ENCODE assay signal across 11 cellular contexts in the genomic region with DNA sequence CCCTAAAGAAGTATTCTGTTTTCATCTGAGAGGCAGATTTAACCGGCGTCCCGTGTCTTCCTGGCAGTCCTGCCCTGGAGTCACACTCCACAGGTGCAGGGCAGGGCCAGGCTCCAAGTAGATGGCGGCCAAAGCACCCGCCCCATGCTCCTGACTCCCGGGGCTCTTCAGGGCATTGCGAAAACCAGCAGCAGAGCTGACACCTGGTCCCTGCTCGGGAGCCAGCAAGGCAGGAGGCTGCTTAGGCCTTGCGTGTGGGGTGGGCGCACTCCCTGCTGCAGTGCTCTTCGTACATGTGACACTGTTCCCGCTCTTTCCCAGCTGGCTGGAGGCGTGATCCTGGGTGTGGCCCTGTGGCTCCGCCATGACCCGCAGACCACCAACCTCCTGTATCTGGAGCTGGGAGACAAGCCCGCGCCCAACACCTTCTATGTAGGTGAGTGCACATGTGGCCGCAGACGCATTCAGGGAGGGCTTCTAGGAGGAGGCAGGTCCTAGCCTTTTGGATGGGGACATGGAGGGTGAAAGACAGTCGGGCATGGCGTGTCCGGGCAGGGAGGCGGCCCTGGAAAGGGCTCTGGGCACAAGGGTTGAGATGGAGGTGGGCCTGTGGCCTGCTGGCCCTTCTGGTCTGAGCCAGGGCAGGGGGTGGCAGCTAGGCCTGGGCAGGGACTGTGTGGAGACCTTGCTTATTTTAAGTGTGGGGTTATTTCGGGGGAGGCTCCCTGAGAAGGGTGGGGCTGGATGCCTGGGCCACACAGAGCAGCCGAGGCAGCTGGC. TPM values are rescaled to one million over a fixed set of nuclear protein-coding genes. Genes with fewer than 3 reads are reported as not detected.
A peak's percentile ranks its signal among the peaks of the same experiment; 100 is the strongest.
DNase-seq lines count a peak whose midpoint lies in the region; ATAC-seq and TF ChIP-seq lines count a peak whose summit lies in the region.
"Had no signal": no experiment of that assay in that cellular context is flagged by ENCODE, and none has a peak within 500 bp of the region (broad histone marks: within the 10 kb centered on the region; RNA-seq: fewer than 3 reads in every experiment).

No MANE protein-coding gene starts in this region.

- intact Hi-C loops in Caco-2 (cut with micrococcal nuclease; ENCODE audit: unreplicated experiment) (no loop called here), psoas muscle (cut with DNase I) (no loop called here)

- H3K36me3 ChIP-seq in Caco-2 (ENCODE audit: control insufficient read depth, insufficient read depth, low read length) (no peaks in the 10 kb centered on the region; the same call in 1 of the 2 replicates), RWPE2 (ENCODE audit: low read depth) (peaks cover 38% of the 10 kb centered on the region), psoas muscle (ENCODE audit: insufficient read depth in 1 of 2, low read depth in 1 of 2) (peaks cover 0 to 34% of the 10 kb centered on the region in 2 donors), brain microvascular endothelial cell (replicated peaks) (peaks cover 31% of the 10 kb centered on the region)

- H3K27me3 ChIP-seq in Caco-2 (replicated peaks; ENCODE audit: control insufficient read depth, insufficient read depth, low read length) (no peaks in the 10 kb centered on the region), RWPE2 (ENCODE audit: insufficient read depth, poor library complexity, severe bottlenecking) (no peaks in the 10 kb centered on the region), foreskin keratinocyte (no peaks in the 10 kb centered on the region), psoas muscle (ENCODE audit: insufficient read depth in 3 of 3, low read length in 2 of 3) (no peaks in the 10 kb centered on the region), brain microvascular endothelial cell (replicated peaks) (no peaks in the 10 kb centered on the region)

- no peak overlapping the region for H3K4me3 ChIP-seq in Caco-2 (ENCODE audit: low read depth, low read length)
- no peak overlapping the region for H3K4me3 ChIP-seq in RWPE2 (ENCODE audit: severe bottlenecking)
- H3K4me3 ChIP-seq in psoas muscle: no peak overlapping the region
- H3K4me3 ChIP-seq in brain microvascular endothelial cell (ENCODE audit: low read depth, low read length): no peak overlapping the region

- H3K9me3 ChIP-seq in Caco-2 (no peaks in the 10 kb centered on the region), RWPE2 (ENCODE audit: severe bottlenecking) (no peaks in the 10 kb centered on the region), psoas muscle (no peaks in the 10 kb centered on the region)

- ATAC-seq in RWPE2 (ENCODE audit: low read depth) (no peak; the same call in 2 of the 3 replicates), foreskin keratinocyte (peak; percentile 6), psoas muscle (peak; percentile 69 to 86 (median 78)), HG03354 (IDR thresholded peaks at IDR 0.05; ENCODE audit: poor library complexity, severe bottlenecking, unreplicated experiment) (no peak), HG02970 (IDR thresholded peaks at IDR 0.05; ENCODE audit: low FRiP score, unreplicated experiment) (no peak)

- BruUV-seq in Caco-2 (replicated peaks; lab: Mats Ljungman, UMichigan): no TSS peak

- no peak for TF ChIP-seq CTCF in Caco-2 (IDR thresholded peaks at IDR 0.05; ENCODE audit: insufficient read depth in 1 of 2, low read depth in 1 of 2, low read length in 1 of 2, severe bottlenecking in 1 of 2, unreplicated experiment in 1 of 2)
- no peak for TF ChIP-seq CTCF in RWPE2 (IDR thresholded peaks at IDR 0.05; ENCODE audit: poor library complexity, severe bottlenecking)
- TF ChIP-seq CTCF in foreskin keratinocyte (conservative IDR thresholded peaks at IDR 0.05): no peak
- no peak for TF ChIP-seq CTCF in psoas muscle (IDR thresholded peaks at IDR 0.05)
- TF ChIP-seq CTCF in brain microvascular endothelial cell (IDR thresholded peaks at IDR 0.05; ENCODE audit: low read depth, low read length, missing control alignments): no peak

- H3K36me3 Mint-ChIP-seq in Caco-2 (ENCODE audit: insufficient read depth, unreplicated experiment): peaks cover 42% of the 10 kb centered on the region

- no peaks in the 10 kb centered on the region for H3K27me3 Mint-ChIP-seq in Caco-2 (ENCODE audit: insufficient read depth, unreplicated experiment)

- CTCF ChIA-PET in Caco-2 (lab: Charles Lee): interaction anchor here (0.6 to 0.7 kb wide), 2 partner anchors 13 to 85 kb away, joined by 3 to 4 read pairs; a partner anchor contains a TSS

- DNase-seq in Caco-2 (no peak), RWPE2 (ENCODE audit: low spot score) (no peak), foreskin keratinocyte (no peak), psoas muscle (peak; percentile 50 to 78), brain microvascular endothelial cell (no peak), NCI-H128 (lab: John Stamatoyannopoulos, UW; ENCODE audit: unreplicated experiment) (no peak)
- DNase-seq: DMS79; stimulated activated CD4-positive, alpha-beta T cell treated with anti-CD3 and anti-CD28 coated beads, Interleukin-15, amount 100 ng/mL, for 24 hours had no signal

- H3K4me1 Mint-ChIP-seq in Caco-2 (ENCODE audit: low read depth, unreplicated experiment): peaks cover 8% of the 10 kb centered on the region

- H3K27ac ChIP-seq in RWPE2 (ENCODE audit: poor library complexity, severe bottlenecking) (peak overlapping the region; percentile 8), foreskin keratinocyte (no peak overlapping the region), psoas muscle (peak overlapping the region; percentile 81), brain microvascular endothelial cell (no peak overlapping the region)

- POLR2A ChIA-PET in Caco-2 (lab: Charles Lee): interaction anchor here (0.6 kb wide), 1 partner anchor 402 kb away, joined by 3 read pairs; no protein-coding TSS in a partner anchor

- H3K4me1 ChIP-seq in Caco-2: peaks cover 10% of the 10 kb centered on the region; the same call in 1 of the 2 replicates
- peaks cover 12% of the 10 kb centered on the region for H3K4me1 ChIP-seq in RWPE2 (ENCODE audit: insufficient read depth, poor library complexity, severe bottlenecking)
- peaks cover 10% of the 10 kb centered on the region for H3K4me1 ChIP-seq in foreskin keratinocyte
- H3K4me1 ChIP-seq in psoas muscle: peaks cover 41% of the 10 kb centered on the region

- in situ Hi-C loops in brain microvascular endothelial cell (cut with HindIII; ENCODE audit: low pct_ligation_motif_present, low sequenced_read_pairs): no loop called here

- peak overlapping the region; percentile 50 for H3K27ac Mint-ChIP-seq in Caco-2 (ENCODE audit: unreplicated experiment)

- no peak overlapping the region for H3K4me3 Mint-ChIP-seq in Caco-2 (ENCODE audit: unreplicated experiment)

- H3K9me3 Mint-ChIP-seq in Caco-2 (ENCODE audit: unreplicated experiment): no peaks in the 10 kb centered on the region

- 49 to 59% (median 53%) methylated on average over 23 to 25 of the region's 25 CpGs for WGBS in psoas muscle, 3 donors

RNA-seq across cellular contexts. Expression of a gene that starts 10.3 kb away (rescaled TPM):
- 46.2 and 60.9 TPM in 2 replicates for total RNA-seq in Caco-2 (2022)
- total RNA-seq in foreskin keratinocyte: 66.7 and 70.1 TPM in 2 replicates
- polyA plus RNA-seq in foreskin keratinocyte: 58.5 and 64.5 TPM in 2 replicates
- 10 to 100 TPM; 43.4 to 65.5 (median 51.7) TPM for total RNA-seq in psoas muscle
- 100 to 1,000 TPM in 2 of 3 donors, 10 to 100 TPM in 1; 76.6 to 114 (median 107) TPM for polyA plus RNA-seq in psoas muscle

RNA-seq across cellular contexts. Expression of a gene that starts 13.2 kb away (rescaled TPM):
- total RNA-seq in Caco-2 (2022): 397 and 412 TPM in 2 replicates
- total RNA-seq in foreskin keratinocyte: 240 and 248 TPM in 2 replicates
- 454 and 491 TPM in 2 replicates for polyA plus RNA-seq in foreskin keratinocyte
- 100 to 1,000 TPM in 3 of 4 donors, 10 to 100 TPM in 1; 88.7 to 136 (median 117) TPM for total RNA-seq in psoas muscle
- 100 to 1,000 TPM in 1 of 3 donors, 10 to 100 TPM in 2; 75.9 to 155 (median 90.1) TPM for polyA plus RNA-seq in psoas muscle

RNA-seq across cellular contexts. Expression of a gene that starts 54.0 kb away (rescaled TPM):
- total RNA-seq in Caco-2 (2022) (not detected in 2 replicates), foreskin keratinocyte (not detected in 2 replicates), psoas muscle (not detected)
- polyA plus RNA-seq in foreskin keratinocyte (not detected in 2 replicates), psoas muscle (not detected)
- total RNA-seq: M059J had no signal

RNA-seq across cellular contexts. Expression of a gene that starts 54.5 kb away (rescaled TPM):
- 0.72 and 1.0 TPM in 2 replicates for total RNA-seq in Caco-2 (2022)
- not detected in 2 replicates for total RNA-seq in foreskin keratinocyte
- not detected in 2 replicates for polyA plus RNA-seq in foreskin keratinocyte
- total RNA-seq in psoas muscle: 1 to 10 TPM; 1.1 to 3.1 (median 1.8) TPM
- polyA plus RNA-seq in psoas muscle: under 1 TPM; 0.48 to 0.98 (median 0.52) TPM
- total RNA-seq: M059J had no signal

Comparison
In these comparisons a context has a peak if more than half of its experiments do, and no peak if none do; other contexts are left out.
1. DNase-seq: peak in psoas muscle (2 of 2); none in Caco-2 (0 of 2), RWPE2 (single experiment), foreskin keratinocyte (0 of 2), brain microvascular endothelial cell (single experiment) and NCI-H128 (single experiment).
2. ATAC-seq: peak in foreskin keratinocyte (single experiment) and psoas muscle (4 of 4); none in RWPE2 (single experiment), HG03354 (single experiment) and HG02970 (single experiment).
3. H3K27ac ChIP-seq: peak in RWPE2 (single experiment) and psoas muscle (single experiment); none in foreskin keratinocyte (single experiment) and brain microvascular endothelial cell (single experiment).